Comparison of ENCODE assay signal across 2 cellular contexts in the genomic region with DNA sequence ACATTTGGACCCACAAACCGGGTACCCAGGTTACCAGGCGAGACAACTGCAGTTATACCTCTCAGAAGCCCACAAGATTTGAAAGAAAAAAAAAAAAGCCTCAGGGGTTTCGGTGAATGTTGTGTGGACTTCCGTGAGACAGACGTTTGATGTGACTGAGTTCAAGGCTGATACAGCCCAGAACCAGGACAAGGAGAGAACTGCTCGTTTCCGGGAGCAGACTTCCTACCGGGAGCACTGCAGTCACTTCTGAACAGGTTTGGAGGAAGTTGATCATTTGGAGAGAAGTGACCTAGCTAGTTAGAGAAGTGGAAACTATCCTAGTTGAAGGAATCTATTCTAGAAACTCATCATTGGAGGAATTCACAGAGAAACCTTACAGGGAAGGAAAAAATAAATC.
TF ChIP-seq lines count a peak whose summit lies in the region.

No MANE protein-coding gene starts in this region.

TF ChIP-seq in SK-N-SH, 30 proteins besides CTCF, POLR2A, EP300 and RAD21 (continued from another document):
- TF ChIP-seq NFIC (IDR thresholded peaks at IDR 0.05; ENCODE audit: borderline replicate concordance): no peak
- TF ChIP-seq SMC3 (IDR thresholded peaks at IDR 0.05; ENCODE audit: low read depth, low read length): no peak
- TF ChIP-seq, protein P1, sequence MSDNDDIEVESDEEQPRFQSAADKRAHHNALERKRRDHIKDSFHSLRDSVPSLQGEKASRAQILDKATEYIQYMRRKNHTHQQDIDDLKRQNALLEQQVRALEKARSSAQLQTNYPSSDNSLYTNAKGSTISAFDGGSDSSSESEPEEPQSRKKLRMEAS (IDR thresholded peaks at IDR 0.05; ENCODE audit: low read depth): no peak
- TF ChIP-seq CHD2 (IDR thresholded peaks at IDR 0.05; ENCODE audit: low read length, partially characterized antibody): no peak
- TF ChIP-seq GATA2 (CRISPR knock-in tag; IDR thresholded peaks at IDR 0.05): no peak
- TF ChIP-seq ELF1 (IDR thresholded peaks at IDR 0.05): no peak
- TF ChIP-seq TAF1 (IDR thresholded peaks at IDR 0.05; ENCODE audit: borderline replicate concordance, low read depth, low read length): no peak
- TF ChIP-seq, protein P2, sequence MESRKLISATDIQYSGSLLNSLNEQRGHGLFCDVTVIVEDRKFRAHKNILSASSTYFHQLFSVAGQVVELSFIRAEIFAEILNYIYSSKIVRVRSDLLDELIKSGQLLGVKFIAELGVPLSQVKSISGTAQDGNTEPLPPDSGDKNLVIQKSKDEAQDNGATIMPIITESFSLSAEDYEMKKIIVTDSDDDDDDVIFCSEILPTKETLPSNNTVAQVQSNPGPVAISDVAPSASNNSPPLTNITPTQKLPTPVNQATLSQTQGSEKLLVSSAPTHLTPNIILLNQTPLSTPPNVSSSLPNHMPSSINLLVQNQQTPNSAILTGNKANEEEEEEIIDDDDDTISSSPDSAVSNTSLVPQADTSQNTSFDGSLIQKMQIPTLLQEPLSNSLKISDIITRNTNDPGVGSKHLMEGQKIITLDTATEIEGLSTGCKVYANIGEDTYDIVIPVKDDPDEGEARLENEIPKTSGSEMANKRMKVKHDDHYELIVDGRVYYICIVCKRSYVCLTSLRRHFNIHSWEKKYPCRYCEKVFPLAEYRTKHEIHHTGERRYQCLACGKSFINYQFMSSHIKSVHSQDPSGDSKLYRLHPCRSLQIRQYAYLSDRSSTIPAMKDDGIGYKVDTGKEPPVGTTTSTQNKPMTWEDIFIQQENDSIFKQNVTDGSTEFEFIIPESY (IDR thresholded peaks at IDR 0.05; ENCODE audit: borderline replicate concordance, low read depth): no peak
- TF ChIP-seq MEF2A (IDR thresholded peaks at IDR 0.05; ENCODE audit: borderline replicate concordance, low read depth): no peak
- TF ChIP-seq EZH2phosphoT487 (IDR thresholded peaks at IDR 0.05; ENCODE audit: borderline replicate concordance, low read depth): no peak
- TF ChIP-seq FOXM1 (IDR thresholded peaks at IDR 0.05; ENCODE audit: low read depth): no peak
- TF ChIP-seq, protein P3, sequence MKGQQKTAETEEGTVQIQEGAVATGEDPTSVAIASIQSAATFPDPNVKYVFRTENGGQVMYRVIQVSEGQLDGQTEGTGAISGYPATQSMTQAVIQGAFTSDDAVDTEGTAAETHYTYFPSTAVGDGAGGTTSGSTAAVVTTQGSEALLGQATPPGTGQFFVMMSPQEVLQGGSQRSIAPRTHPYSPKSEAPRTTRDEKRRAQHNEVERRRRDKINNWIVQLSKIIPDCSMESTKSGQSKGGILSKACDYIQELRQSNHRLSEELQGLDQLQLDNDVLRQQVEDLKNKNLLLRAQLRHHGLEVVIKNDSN (IDR thresholded peaks at IDR 0.05; ENCODE audit: borderline replicate concordance, low read depth): no peak
- TF ChIP-seq GABPA (IDR thresholded peaks at IDR 0.05; ENCODE audit: low read depth): no peak
- no peak for TF ChIP-seq RXRA (IDR thresholded peaks at IDR 0.05; ENCODE audit: borderline replicate concordance, low read depth)
- TF ChIP-seq, protein P4, sequence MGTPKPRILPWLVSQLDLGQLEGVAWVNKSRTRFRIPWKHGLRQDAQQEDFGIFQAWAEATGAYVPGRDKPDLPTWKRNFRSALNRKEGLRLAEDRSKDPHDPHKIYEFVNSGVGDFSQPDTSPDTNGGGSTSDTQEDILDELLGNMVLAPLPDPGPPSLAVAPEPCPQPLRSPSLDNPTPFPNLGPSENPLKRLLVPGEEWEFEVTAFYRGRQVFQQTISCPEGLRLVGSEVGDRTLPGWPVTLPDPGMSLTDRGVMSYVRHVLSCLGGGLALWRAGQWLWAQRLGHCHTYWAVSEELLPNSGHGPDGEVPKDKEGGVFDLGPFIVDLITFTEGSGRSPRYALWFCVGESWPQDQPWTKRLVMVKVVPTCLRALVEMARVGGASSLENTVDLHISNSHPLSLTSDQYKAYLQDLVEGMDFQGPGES (IDR thresholded peaks at IDR 0.05; ENCODE audit: low read depth, low read length): no peak
- TF ChIP-seq, protein P5, sequence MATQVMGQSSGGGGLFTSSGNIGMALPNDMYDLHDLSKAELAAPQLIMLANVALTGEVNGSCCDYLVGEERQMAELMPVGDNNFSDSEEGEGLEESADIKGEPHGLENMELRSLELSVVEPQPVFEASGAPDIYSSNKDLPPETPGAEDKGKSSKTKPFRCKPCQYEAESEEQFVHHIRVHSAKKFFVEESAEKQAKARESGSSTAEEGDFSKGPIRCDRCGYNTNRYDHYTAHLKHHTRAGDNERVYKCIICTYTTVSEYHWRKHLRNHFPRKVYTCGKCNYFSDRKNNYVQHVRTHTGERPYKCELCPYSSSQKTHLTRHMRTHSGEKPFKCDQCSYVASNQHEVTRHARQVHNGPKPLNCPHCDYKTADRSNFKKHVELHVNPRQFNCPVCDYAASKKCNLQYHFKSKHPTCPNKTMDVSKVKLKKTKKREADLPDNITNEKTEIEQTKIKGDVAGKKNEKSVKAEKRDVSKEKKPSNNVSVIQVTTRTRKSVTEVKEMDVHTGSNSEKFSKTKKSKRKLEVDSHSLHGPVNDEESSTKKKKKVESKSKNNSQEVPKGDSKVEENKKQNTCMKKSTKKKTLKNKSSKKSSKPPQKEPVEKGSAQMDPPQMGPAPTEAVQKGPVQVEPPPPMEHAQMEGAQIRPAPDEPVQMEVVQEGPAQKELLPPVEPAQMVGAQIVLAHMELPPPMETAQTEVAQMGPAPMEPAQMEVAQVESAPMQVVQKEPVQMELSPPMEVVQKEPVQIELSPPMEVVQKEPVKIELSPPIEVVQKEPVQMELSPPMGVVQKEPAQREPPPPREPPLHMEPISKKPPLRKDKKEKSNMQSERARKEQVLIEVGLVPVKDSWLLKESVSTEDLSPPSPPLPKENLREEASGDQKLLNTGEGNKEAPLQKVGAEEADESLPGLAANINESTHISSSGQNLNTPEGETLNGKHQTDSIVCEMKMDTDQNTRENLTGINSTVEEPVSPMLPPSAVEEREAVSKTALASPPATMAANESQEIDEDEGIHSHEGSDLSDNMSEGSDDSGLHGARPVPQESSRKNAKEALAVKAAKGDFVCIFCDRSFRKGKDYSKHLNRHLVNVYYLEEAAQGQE (IDR thresholded peaks at IDR 0.05; ENCODE audit: low read depth, low read length): no peak

TF ChIP-seq in SK-N-SH treated with all-trans-retinoic acid at 6 μM for 48 hours, 23 proteins besides CTCF, POLR2A, EP300 and RAD21:
- TF ChIP-seq, protein P6, sequence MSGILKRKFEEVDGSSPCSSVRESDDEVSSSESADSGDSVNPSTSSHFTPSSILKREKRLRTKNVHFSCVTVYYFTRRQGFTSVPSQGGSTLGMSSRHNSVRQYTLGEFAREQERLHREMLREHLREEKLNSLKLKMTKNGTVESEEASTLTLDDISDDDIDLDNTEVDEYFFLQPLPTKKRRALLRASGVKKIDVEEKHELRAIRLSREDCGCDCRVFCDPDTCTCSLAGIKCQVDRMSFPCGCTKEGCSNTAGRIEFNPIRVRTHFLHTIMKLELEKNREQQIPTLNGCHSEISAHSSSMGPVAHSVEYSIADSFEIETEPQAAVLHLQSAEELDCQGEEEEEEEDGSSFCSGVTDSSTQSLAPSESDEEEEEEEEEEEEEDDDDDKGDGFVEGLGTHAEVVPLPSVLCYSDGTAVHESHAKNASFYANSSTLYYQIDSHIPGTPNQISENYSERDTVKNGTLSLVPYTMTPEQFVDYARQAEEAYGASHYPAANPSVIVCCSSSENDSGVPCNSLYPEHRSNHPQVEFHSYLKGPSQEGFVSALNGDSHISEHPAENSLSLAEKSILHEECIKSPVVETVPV (CRISPR knock-in tag; IDR thresholded peaks at IDR 0.05): no peak
